In genomic region chr2:113131343-113131933, GRCh38 we compare ENCODE assay signal across 18 cellular contexts. TPM values are rescaled to one million over a fixed set of nuclear protein-coding genes. Genes with fewer than 3 reads are reported as not detected.
DNase-seq lines count a peak whose midpoint lies in the region; ATAC-seq, FAIRE-seq and TF ChIP-seq lines count a peak whose summit lies in the region.
"Had no signal": no experiment of that assay in that cellular context is flagged by ENCODE, and none has a peak within 500 bp of the region (broad histone marks: within the 10 kb centered on the region; RNA-seq: fewer than 3 reads in every experiment).

No MANE protein-coding gene starts in this region.

- H2AFZ ChIP-seq in HepG2 (ENCODE audit: low read length) (no peak overlapping the region), K562 (ENCODE audit: low read depth, low read length) (no peak overlapping the region; the same call in 1 of the 2 replicates)

- intact Hi-C loops in right lobe of liver (cut with DNase I) (loop anchor here (5.0 to 10.0 kb wide), 3 partner anchors 47 to 63 kb away; no protein-coding TSS in a partner anchor), HepG2 (cut with micrococcal nuclease; ENCODE audit: unreplicated experiment) (no loop called here), K562 (cut with micrococcal nuclease) (no loop called here), esophagus muscularis mucosa (cut with DNase I) (no loop called here), breast epithelium (cut with DNase I; ENCODE audit: low total_unique reads) (no loop called here)

- H3K9ac ChIP-seq in HepG2 (ENCODE audit: insufficient read depth, low read depth, low read length) = no peak overlapping the region
- no peak overlapping the region for H3K9ac ChIP-seq in K562 (ENCODE audit: insufficient read depth in 1 of 2, low read depth in 2 of 2, low read length in 2 of 2)

- H3K9me3 ChIP-seq in right lobe of liver (no peaks in the 10 kb centered on the region), HepG2 (ENCODE audit: low read length) (no peaks in the 10 kb centered on the region), K562 (replicated peaks; ENCODE audit: control insufficient read depth, insufficient read depth, low read depth, low read length) (no peaks in the 10 kb centered on the region), esophagus muscularis mucosa (no peaks in the 10 kb centered on the region), breast epithelium (no peaks in the 10 kb centered on the region)
- H3K9me3 ChIP-seq: HAP-1 had no signal

- DNase-seq in right lobe of liver (peak in 1 of 3 donors; percentile 36), HepG2 (ENCODE audit: low spot score) (no peak), K562 (ENCODE audit: extremely low read depth in 1 of 4, low spot score in 3 of 4) (no peak), esophagus muscularis mucosa (ENCODE audit: extremely low spot score) (peak; percentile 90), ureter (ENCODE audit: low spot score) (no peak), breast epithelium (ENCODE audit: low spot score in 2 of 2) (no peak), HT-29 (ENCODE audit: low spot score) (no peak)
- DNase-seq: C1 segment of cervical spinal cord; CD4-positive, alpha-beta memory T cell; DMS153; DMS79 treated with DMSO at 0.1 percent for 48 hours; EL had no signal

- BruUV-seq in HepG2 (replicated peaks; lab: Mats Ljungman, UMichigan) = no TSS peak
- BruUV-seq in K562 (replicated peaks; lab: Mats Ljungman, UMichigan) = no TSS peak

- H3K4me1 ChIP-seq in right lobe of liver (peaks cover 0 to 18% (median 6%) of the 10 kb centered on the region in 4 donors), HepG2 (ENCODE audit: insufficient read depth, low read length) (peaks cover 64% of the 10 kb centered on the region), K562 (replicated peaks in 1 of 2; ENCODE audit: control insufficient read depth in 2 of 2, insufficient read depth in 2 of 2, low read length in 2 of 2) (no peaks in the 10 kb centered on the region), esophagus muscularis mucosa (no peaks in the 10 kb centered on the region), breast epithelium (no peaks in the 10 kb centered on the region)
- H3K4me1 ChIP-seq: HAP-1 had no signal

- POLR2A ChIA-PET in HepG2 (lab: Yijun Ruan, JAX) (interaction anchor here (0.8 to 1.2 kb wide), 3 partner anchors 17 to 43 kb away, joined by 3 read pairs; no protein-coding TSS in a partner anchor), K562 (lab: Yijun Ruan, JAX) (no interaction called here)

- peak; percentile 36 for TF ChIP-seq POLR2A in right lobe of liver (IDR thresholded peaks at IDR 0.05)
- TF ChIP-seq POLR2A in HepG2 (IDR thresholded peaks at IDR 0.05; ENCODE audit: insufficient read depth in 1 of 2, low read depth in 2 of 2, low read length in 2 of 2) = no peak
- no peak for TF ChIP-seq POLR2A in K562 (conservative IDR thresholded peaks at IDR 0.05)
- no peak for TF ChIP-seq POLR2A in esophagus muscularis mucosa (IDR thresholded peaks at IDR 0.05; ENCODE audit: low read depth)
- TF ChIP-seq POLR2A in breast epithelium (IDR thresholded peaks at IDR 0.05) = no peak

- no peak overlapping the region for H3K4me3 ChIP-seq in right lobe of liver
- no peak overlapping the region for H3K4me3 ChIP-seq in HepG2 (replicated peaks in 1 of 3; ENCODE audit: insufficient read depth in 1 of 3, low read depth in 2 of 3, low read length in 3 of 3)
- H3K4me3 ChIP-seq in K562 = no peak overlapping the region
- H3K4me3 ChIP-seq in esophagus muscularis mucosa = no peak overlapping the region
- no peak overlapping the region for H3K4me3 ChIP-seq in breast epithelium
- H3K4me3 ChIP-seq: HAP-1 had no signal

- ATAC-seq in right lobe of liver = peak in 2 of 4 donors; percentile 0 to 5
- no peak for ATAC-seq in HepG2
- peak; percentile 57 for ATAC-seq in K562

- no peaks in the 10 kb centered on the region for H3K27me3 ChIP-seq in right lobe of liver
- no peaks in the 10 kb centered on the region; a peak in 1 of 5 replicates for H3K27me3 ChIP-seq in HepG2 (ENCODE audit: control insufficient read depth in 1 of 2, insufficient read depth in 2 of 2, low read length in 2 of 2)
- peaks cover 10 to 39% of the 10 kb centered on the region in 2 experiments for H3K27me3 ChIP-seq in K562 (ENCODE audit: control insufficient read depth in 2 of 2, insufficient read depth in 2 of 2, low read length in 2 of 2)
- H3K27me3 ChIP-seq in esophagus muscularis mucosa = no peaks in the 10 kb centered on the region
- H3K27me3 ChIP-seq in breast epithelium = no peaks in the 10 kb centered on the region

- H3K9me1 ChIP-seq in K562 (ENCODE audit: control insufficient read depth, insufficient read depth, low read length) = no peaks in the 10 kb centered on the region

- H3K27ac ChIP-seq in right lobe of liver = no peak overlapping the region
- H3K27ac ChIP-seq in HepG2 (ENCODE audit: extremely low read length, insufficient read depth, low read length) = no peak overlapping the region
- H3K27ac ChIP-seq in K562 (ENCODE audit: extremely low read depth, low read depth, low read length) = no peak overlapping the region
- no peak overlapping the region for H3K27ac ChIP-seq in esophagus muscularis mucosa (replicated peaks in 1 of 4)
- H3K27ac ChIP-seq in breast epithelium = no peak overlapping the region
- H3K27ac ChIP-seq: HL-60 had no signal

- CTCF ChIA-PET in HepG2 (lab: Yijun Ruan, JAX; ENCODE audit: low intra/inter-chr PET ratio, low total read pairs) (no interaction called here), K562 (lab: Yijun Ruan, JAX; ENCODE audit: low intra/inter-chr PET ratio) (no interaction called here)

- peaks cover 27% of the 10 kb centered on the region for H3K79me2 ChIP-seq in HepG2 (ENCODE audit: insufficient read depth, low read length)
- H3K79me2 ChIP-seq in K562 (ENCODE audit: control insufficient read depth, insufficient read depth, low read length) = no peaks in the 10 kb centered on the region

- no peak for FAIRE-seq in HepG2 (lab: Jason Lieb, UNC)
- FAIRE-seq in K562 (lab: Jason Lieb, UNC) = no peak
- FAIRE-seq: A204.1, G401.6, H1 had no signal

- H4K20me1 ChIP-seq in HepG2 (ENCODE audit: insufficient read depth, low read length) = no peaks in the 10 kb centered on the region
- H4K20me1 ChIP-seq in K562 (replicated peaks; ENCODE audit: control insufficient read depth, insufficient read depth, low read length) = no peaks in the 10 kb centered on the region

- in situ Hi-C loops in HepG2 (cut with HindIII; ENCODE audit: extremely low pct_ligation_motif_present, low pct_unique_long_range_greater_than_20kb) = no loop called here
- in situ Hi-C loops in K562 (cut with MboI) = no loop called here

- TF ChIP-seq EP300 in HepG2 (IDR thresholded peaks at IDR 0.05; ENCODE audit: low read depth in 2 of 2, low read length in 2 of 2) = no peak
- no peak for TF ChIP-seq EP300 in HepG2 (CRISPR knock-in tag; IDR thresholded peaks at IDR 0.05; ENCODE audit: borderline replicate concordance)
- no peak for TF ChIP-seq EP300 in K562 (IDR thresholded peaks at IDR 0.05; ENCODE audit: low read length)
- TF ChIP-seq EP300 in esophagus muscularis mucosa (IDR thresholded peaks at IDR 0.05) = no peak

- TF ChIP-seq RAD21 in HepG2 (CRISPR knock-in tag; IDR thresholded peaks at IDR 0.05) (no peak), K562 (CRISPR knock-in tag; conservative IDR thresholded peaks at IDR 0.05 in 1 of 2, IDR thresholded peaks at IDR 0.05 in 1 of 2) (no peak)

- TF ChIP-seq CTCF in right lobe of liver (IDR thresholded peaks at IDR 0.05) (no peak), HepG2 (CRISPR knock-in tag; IDR thresholded peaks at IDR 0.05) (no peak), K562 (IDR thresholded peaks at IDR 0.05 in 2 of 3, conservative IDR thresholded peaks at IDR 0.05 in 1 of 3; ENCODE audit: insufficient read depth in 2 of 3, low read depth in 1 of 3, low read length in 3 of 3) (no peak), esophagus muscularis mucosa (IDR thresholded peaks at IDR 0.05) (no peak), breast epithelium (IDR thresholded peaks at IDR 0.05) (no peak)

- peaks cover 0 to 47% (median 18%) of the 10 kb centered on the region in 4 donors for H3K36me3 ChIP-seq in right lobe of liver
- peaks cover 21 to 34% of the 10 kb centered on the region in 2 experiments; a peak in 4 of 5 replicates for H3K36me3 ChIP-seq in HepG2 (replicated peaks in 1 of 2; ENCODE audit: control insufficient read depth in 1 of 2, insufficient read depth in 2 of 2, low read length in 2 of 2)
- no peaks in the 10 kb centered on the region for H3K36me3 ChIP-seq in K562 (ENCODE audit: control insufficient read depth, insufficient read depth, low read length)
- no peaks in the 10 kb centered on the region for H3K36me3 ChIP-seq in esophagus muscularis mucosa
- no peaks in the 10 kb centered on the region for H3K36me3 ChIP-seq in breast epithelium
- H3K36me3 ChIP-seq: HAP-1 had no signal

- WGBS in right lobe of liver (ENCODE audit: insufficient coverage, low coverage, low lambda C conversion rate, missing lambda C conversion rate) = 100% methylated on average over 1 of the region's 5 CpGs
- 85% methylated on average over 4 of the region's 5 CpGs for WGBS in HepG2 (ENCODE audit: low lambda C conversion rate)
- WGBS in K562 (ENCODE audit: insufficient coverage, low coverage, missing lambda C conversion rate) = 2% methylated on average over 5 of the region's 5 CpGs
- WGBS in esophagus muscularis mucosa = 77% methylated on average over 5 of the region's 5 CpGs

- no peak overlapping the region for H3K4me2 ChIP-seq in HepG2 (ENCODE audit: low read depth, low read length)
- no peak overlapping the region for H3K4me2 ChIP-seq in K562 (ENCODE audit: insufficient read depth, low read length)

RNA-seq across cellular contexts. Expression of gene IL1RN, which starts 4.0 kb away (rescaled TPM):
- 10 to 100 TPM; 14.5 to 98.1 (median 43.9) TPM for total RNA-seq in right lobe of liver
- 21.1 and 21.2 TPM in 2 replicates for total RNA-seq in HepG2 (2016; rRNA removed; fragmentation: Illumina TruSeq; extraction: Trizol)
- 6.3 and 8.3 TPM in 2 replicates for total RNA-seq in HepG2 (2016; cell fraction: cytosol; rRNA removed; fragmentation: Illumina TruSeq; extraction: Trizol; ENCODE audit: low read depth)
- total RNA-seq in HepG2 (2016; cell fraction: insoluble cytoplasmic fraction; rRNA removed; fragmentation: Illumina TruSeq; extraction: Trizol) = 21.0 and 24.7 TPM in 2 replicates
- 18.1 and 19.8 TPM in 2 replicates for total RNA-seq in HepG2 (2016; cell fraction: membrane; rRNA removed; fragmentation: Illumina TruSeq; extraction: Trizol)
- 16.3 and 16.9 TPM in 2 replicates for total RNA-seq in HepG2 (2016; cell fraction: nucleus; rRNA removed; fragmentation: Illumina TruSeq; extraction: Trizol)
- 101 and 142 TPM in 2 replicates for polyA plus RNA-seq in HepG2 (2011; rRNA removed)
- 92.3 and 115 TPM in 2 replicates for polyA plus RNA-seq in HepG2 (2011; cell fraction: cytosol; rRNA removed)
- polyA plus RNA-seq in HepG2 (2011; cell fraction: nucleus; rRNA removed) = 29.8 and 45.4 TPM in 2 replicates
- polyA plus RNA-seq in HepG2 (2012) = 96.1 and 98.3 TPM in 2 replicates
- 12.2 and 14.7 TPM in 2 replicates for polyA plus RNA-seq in HepG2 (2016; cell fraction: cytosol; fragmentation: Illumina TruSeq; extraction: Trizol; ENCODE audit: low read depth)
- polyA plus RNA-seq in HepG2 (2016; cell fraction: insoluble cytoplasmic fraction; fragmentation: Illumina TruSeq; extraction: Trizol; ENCODE audit: low read depth) = 46.6 and 48.4 TPM in 2 replicates
- 32.1 and 33.8 TPM in 2 replicates for polyA plus RNA-seq in HepG2 (2016; cell fraction: membrane; fragmentation: Illumina TruSeq; extraction: Trizol; ENCODE audit: low read depth)
- 23.4 and 24.9 TPM in 2 replicates for polyA plus RNA-seq in HepG2 (2016; cell fraction: nucleus; fragmentation: Illumina TruSeq; extraction: Trizol; ENCODE audit: insufficient read depth, low read depth)
- 0.42 and 94.0 TPM in 2 replicates for polyA minus RNA-seq in HepG2 (2011; rRNA and poly(A)+ RNA removed; ENCODE audit: low replicate concordance)
- polyA minus RNA-seq in HepG2 (2011; cell fraction: cytosol; rRNA and poly(A)+ RNA removed) = 35.5 and 37.1 TPM in 2 replicates
- 29.4 and 42.8 TPM in 2 replicates for polyA minus RNA-seq in HepG2 (2011; cell fraction: nucleus; rRNA and poly(A)+ RNA removed)
- not detected in 2 replicates for total RNA-seq in K562 (2011; cell fraction: chromatin; rRNA removed; ENCODE audit: low replicate concordance)
- total RNA-seq in K562 (2011; cell fraction: nucleolus; rRNA removed) = not detected in 2 replicates
- not detected in 2 replicates for total RNA-seq in K562 (2011; cell fraction: nucleoplasm; rRNA removed)
- total RNA-seq in K562 (2014; rRNA removed) = not detected in 2 replicates
- not detected in 2 replicates for total RNA-seq in K562 (2014; rRNA removed; fragmentation: Illumina TruSeq; extraction: Trizol)
- not detected in 2 replicates for total RNA-seq in K562 (2015; rRNA removed; fragmentation: Illumina TruSeq; extraction: Trizol)
- total RNA-seq in K562 (2021) = not detected in 2 replicates
- polyA plus RNA-seq in K562 (2011; rRNA removed) = 0.13 TPM in 1 of 2 replicates, not detected in the other
- polyA plus RNA-seq in K562 (2011; cell fraction: cytosol; rRNA removed) = 0.12 TPM in 1 of 2 replicates, not detected in the other
- polyA plus RNA-seq in K562 (2011; cell fraction: nucleus; rRNA removed) = not detected in 2 replicates
- polyA plus RNA-seq in K562 (2012) = 0.13 and 0.26 TPM in 2 replicates
- polyA plus RNA-seq in K562 (2014; fragmentation: Illumina TruSeq; extraction: Trizol) = not detected in 2 replicates
- not detected for polyA plus RNA-seq in K562 (2014; fragmentation: Nextera tagmentation; extraction: Ambion mirVana)
- not detected in 2 replicates for polyA plus RNA-seq in K562 (2014; rRNA removed)
- not detected in 2 replicates for polyA minus RNA-seq in K562 (2011; rRNA and poly(A)+ RNA removed)
- polyA minus RNA-seq in K562 (2011; cell fraction: cytosol; rRNA and poly(A)+ RNA removed) = not detected in 2 replicates
- polyA minus RNA-seq in K562 (2011; cell fraction: nucleus; rRNA and poly(A)+ RNA removed) = not detected in 2 replicates
- total RNA-seq in esophagus muscularis mucosa = 1 to 10 TPM in 1 of 4 donors, under 1 TPM in 2, not detected in 1; 0.40 to 4.1 (median 0.83) TPM
- total RNA-seq in ureter = 80.2 TPM
- total RNA-seq in breast epithelium = 1 to 10 TPM in 2 of 3 donors, under 1 TPM in 1; 0.66 to 3.8 (median 1.6) TPM
- 12.0 and 13.3 TPM in 2 replicates for total RNA-seq in HT-29 (2014; rRNA removed; shearing (Covaris generic))
- total RNA-seq: B cell, H1 had no signal
- polyA plus RNA-seq: CD4-positive, alpha-beta memory T cell; H1 had no signal

RNA-seq across cellular contexts. Expression of gene PSD4, which starts 42.3 kb away (rescaled TPM):
- total RNA-seq in right lobe of liver (10 to 100 TPM; 38.0 to 77.8 (median 58.7) TPM), HepG2 (2016; rRNA removed; fragmentation: Illumina TruSeq; extraction: Trizol) (8.6 and 9.4 TPM in 2 replicates), K562 (2014; rRNA removed) (41.0 and 47.0 TPM in 2 replicates), K562 (2014; rRNA removed; fragmentation: Illumina TruSeq; extraction: Trizol) (13.0 and 14.8 TPM in 2 replicates), K562 (2015; rRNA removed; fragmentation: Illumina TruSeq; extraction: Trizol) (20.8 and 21.7 TPM in 2 replicates), K562 (2021) (48.3 and 54.0 TPM in 2 replicates), esophagus muscularis mucosa (1 to 10 TPM; 3.1 to 4.6 (median 3.6) TPM), ureter (55.1 TPM), breast epithelium (10 to 100 TPM in 2 of 3 donors, 1 to 10 TPM in 1; 4.3 to 61.2 (median 40.3) TPM)
- total RNA-seq in HepG2 (2016; cell fraction: cytosol; rRNA removed; fragmentation: Illumina TruSeq; extraction: Trizol; ENCODE audit: low read depth) = 1.8 and 2.1 TPM in 2 replicates
- 6.4 and 9.6 TPM in 2 replicates for total RNA-seq in HepG2 (2016; cell fraction: insoluble cytoplasmic fraction; rRNA removed; fragmentation: Illumina TruSeq; extraction: Trizol)
- total RNA-seq in HepG2 (2016; cell fraction: membrane; rRNA removed; fragmentation: Illumina TruSeq; extraction: Trizol) = 4.3 and 5.2 TPM in 2 replicates
- 10.2 and 10.4 TPM in 2 replicates for total RNA-seq in HepG2 (2016; cell fraction: nucleus; rRNA removed; fragmentation: Illumina TruSeq; extraction: Trizol)
- polyA plus RNA-seq in HepG2 (2011; rRNA removed) (5.8 and 9.1 TPM in 2 replicates), K562 (2011; rRNA removed) (11.0 and 14.5 TPM in 2 replicates), K562 (2014; fragmentation: Illumina TruSeq; extraction: Trizol) (28.4 and 32.1 TPM in 2 replicates), K562 (2014; fragmentation: Nextera tagmentation; extraction: Ambion mirVana) (under 1 TPM; 0.46 to 0.52 TPM), K562 (2014; rRNA removed) (27.4 and 30.3 TPM in 2 replicates)
- polyA plus RNA-seq in HepG2 (2011; cell fraction: cytosol; rRNA removed) = 4.3 and 4.7 TPM in 2 replicates
- 34.6 and 36.0 TPM in 2 replicates for polyA plus RNA-seq in HepG2 (2011; cell fraction: nucleus; rRNA removed)
- polyA plus RNA-seq in HepG2 (2012) = 9.7 and 12.9 TPM in 2 replicates
- polyA plus RNA-seq in HepG2 (2016; cell fraction: cytosol; fragmentation: Illumina TruSeq; extraction: Trizol; ENCODE audit: low read depth) = 1.3 TPM in 2 replicates
- polyA plus RNA-seq in HepG2 (2016; cell fraction: insoluble cytoplasmic fraction; fragmentation: Illumina TruSeq; extraction: Trizol; ENCODE audit: low read depth) = 4.3 and 6.8 TPM in 2 replicates
- 3.3 TPM in 2 replicates for polyA plus RNA-seq in HepG2 (2016; cell fraction: membrane; fragmentation: Illumina TruSeq; extraction: Trizol; ENCODE audit: low read depth)
- 14.7 and 15.0 TPM in 2 replicates for polyA plus RNA-seq in HepG2 (2016; cell fraction: nucleus; fragmentation: Illumina TruSeq; extraction: Trizol; ENCODE audit: insufficient read depth, low read depth)
- polyA minus RNA-seq in HepG2 (2011; rRNA and poly(A)+ RNA removed; ENCODE audit: low replicate concordance) = 3.6 and 13.9 TPM in 2 replicates
- 5.2 and 5.3 TPM in 2 replicates for polyA minus RNA-seq in HepG2 (2011; cell fraction: cytosol; rRNA and poly(A)+ RNA removed)
- 11.6 and 16.2 TPM in 2 replicates for polyA minus RNA-seq in HepG2 (2011; cell fraction: nucleus; rRNA and poly(A)+ RNA removed)
- total RNA-seq in K562 (2011; cell fraction: chromatin; rRNA removed; ENCODE audit: low replicate concordance) = 52.4 and 98.0 TPM in 2 replicates
- total RNA-seq in K562 (2011; cell fraction: nucleolus; rRNA removed) = 58.9 and 60.3 TPM in 2 replicates
- 44.1 and 62.2 TPM in 2 replicates for total RNA-seq in K562 (2011; cell fraction: nucleoplasm; rRNA removed)
- 8.8 and 13.1 TPM in 2 replicates for polyA plus RNA-seq in K562 (2011; cell fraction: cytosol; rRNA removed)
- polyA plus RNA-seq in K562 (2011; cell fraction: nucleus; rRNA removed) = 63.6 and 113 TPM in 2 replicates
- polyA plus RNA-seq in K562 (2012) = 23.7 and 33.6 TPM in 2 replicates
- 12.7 and 15.8 TPM in 2 replicates for polyA minus RNA-seq in K562 (2011; rRNA and poly(A)+ RNA removed)
- polyA minus RNA-seq in K562 (2011; cell fraction: cytosol; rRNA and poly(A)+ RNA removed) = 12.8 and 14.9 TPM in 2 replicates
- 35.9 and 36.1 TPM in 2 replicates for polyA minus RNA-seq in K562 (2011; cell fraction: nucleus; rRNA and poly(A)+ RNA removed)
- 85.5 and 90.1 TPM in 2 replicates for total RNA-seq in HT-29 (2014; rRNA removed; shearing (Covaris generic))

Comparison
In these comparisons a context has a peak if more than half of its experiments do, and no peak if none do; other contexts are left out.
1. intact Hi-C loops: an anchor here in right lobe of liver (5.0 to 10.0 kb wide); none called in HepG2, K562, esophagus muscularis mucosa and breast epithelium.